16 cellular contexts compared by ENCODE assay signal in genomic region chr6:143871202-143871601, GRCh38. TPM values are rescaled to one million over a fixed set of nuclear protein-coding genes. Genes with fewer than 3 reads are reported as not detected.
"Had no signal": no experiment of that assay in that cellular context is flagged by ENCODE, and none has a peak within 500 bp of the region (broad histone marks: within the 10 kb centered on the region; RNA-seq: fewer than 3 reads in every experiment).

No MANE protein-coding gene starts in this region.

RNA-seq across cellular contexts. Expression of gene ZC2HC1B, which starts 6.9 kb away (rescaled TPM):
- total RNA-seq: dermis blood vessel endothelial cell, endothelial cell of umbilical vein, epithelial cell of proximal tubule, esophagus muscularis mucosa, gastrocnemius medialis, glomerular endothelial cell, kidney epithelial cell, left cardiac atrium, left lung, left ventricle myocardium superior, lower leg skin, lower lobe of right lung, lung microvascular endothelial cell, mesenteric fat pad, mesothelial cell of epicardium, mucosa of descending colon had no signal
